Comparison of ENCODE assay signal across 21 cellular contexts in the genomic region with DNA sequence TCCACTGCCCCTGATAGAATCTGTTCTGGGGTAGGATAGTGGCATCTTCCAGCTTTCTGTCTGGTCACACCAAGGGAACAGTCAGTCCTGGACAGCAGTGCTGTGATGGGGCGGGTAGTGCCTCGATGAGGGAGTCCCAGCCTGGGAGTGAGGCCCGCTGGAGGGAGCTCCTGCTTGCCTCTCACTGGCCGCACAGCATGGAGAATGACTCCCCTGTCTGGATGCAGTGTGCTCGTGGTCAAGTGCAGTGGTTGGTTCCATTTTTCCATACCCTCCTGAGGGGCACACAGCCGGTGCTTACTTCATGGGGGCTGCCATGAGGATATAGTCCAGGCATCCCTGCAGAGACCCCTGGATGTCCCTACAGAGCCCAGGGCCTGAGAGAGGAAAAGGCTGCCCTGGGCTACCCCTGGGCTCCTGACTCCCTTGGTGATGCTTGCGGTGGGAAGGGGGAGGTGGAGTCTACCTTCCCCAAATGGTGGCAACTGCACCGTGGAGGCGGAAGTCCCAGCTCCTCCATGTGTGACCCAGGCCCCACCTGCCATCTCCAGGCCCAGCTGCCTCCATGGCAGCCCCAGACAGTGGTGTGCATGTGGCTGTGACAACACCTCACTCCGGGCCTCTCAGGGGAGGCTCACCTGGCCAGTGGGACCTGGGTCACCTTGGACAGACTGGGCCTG.
"Had no signal": no experiment of that assay in that cellular context is flagged by ENCODE, and none has a peak within 500 bp of the region (broad histone marks: within the 10 kb centered on the region; RNA-seq: fewer than 3 reads in every experiment).

No MANE protein-coding gene starts in this region.

- H3K79me2 ChIP-seq: hepatocyte had no signal

- H3K27me3 ChIP-seq: colonic mucosa, hepatocyte, pancreas, stomach had no signal

- ATAC-seq: left colon; naive thymus-derived CD8-positive, alpha-beta T cell had no signal

- H3K36me3 Mint-ChIP-seq: naive thymus-derived CD8-positive, alpha-beta T cell had no signal

- H3K27ac Mint-ChIP-seq: endodermal cell; naive thymus-derived CD8-positive, alpha-beta T cell had no signal

- H2AFZ ChIP-seq: hepatocyte had no signal

- H3K27ac ChIP-seq: colonic mucosa, hepatocyte, pancreas, prostate gland, stomach, thoracic aorta had no signal

- H3K4me3 Mint-ChIP-seq: endodermal cell, neural crest cell had no signal

- H3K4me1 ChIP-seq: colonic mucosa, prostate gland, stomach had no signal

- H3K4me1 Mint-ChIP-seq: endodermal cell had no signal

- DNase-seq: colonic mucosa; effector CD4-positive, alpha-beta T cell; endodermal cell; foreskin melanocyte; head of caudate nucleus; kidney; left colon; naive thymus-derived CD8-positive, alpha-beta T cell; nucleus accumbens; small intestine; stimulated activated CD4-positive, alpha-beta T cell treated with anti-CD3 and anti-CD28 coated beads, Interleukin-12 subunit alpha, Interleukin-12 subunit beta, amount 100 ng/mL, for 4 hours; stimulated activated naive CD4-positive, alpha-beta T cell; stomach; substantia nigra; trophoblast cell had no signal

- H3K9me3 ChIP-seq: colonic mucosa, pancreas, prostate gland, stomach, thoracic aorta had no signal

- H3K4me2 ChIP-seq: hepatocyte had no signal

- H3K4me3 ChIP-seq: colonic mucosa, hepatocyte, pancreas, prostate gland, stomach, thoracic aorta had no signal

- H3K9me3 Mint-ChIP-seq: endodermal cell; naive thymus-derived CD8-positive, alpha-beta T cell; neural crest cell had no signal

- FAIRE-seq: endothelial cell of umbilical vein, kidney, pancreas, small intestine had no signal

- H3K36me3 ChIP-seq: colonic mucosa, pancreas, prostate gland, stomach, thoracic aorta had no signal
